Comparison of ENCODE assay signal across 6 cellular contexts in the genomic region with DNA sequence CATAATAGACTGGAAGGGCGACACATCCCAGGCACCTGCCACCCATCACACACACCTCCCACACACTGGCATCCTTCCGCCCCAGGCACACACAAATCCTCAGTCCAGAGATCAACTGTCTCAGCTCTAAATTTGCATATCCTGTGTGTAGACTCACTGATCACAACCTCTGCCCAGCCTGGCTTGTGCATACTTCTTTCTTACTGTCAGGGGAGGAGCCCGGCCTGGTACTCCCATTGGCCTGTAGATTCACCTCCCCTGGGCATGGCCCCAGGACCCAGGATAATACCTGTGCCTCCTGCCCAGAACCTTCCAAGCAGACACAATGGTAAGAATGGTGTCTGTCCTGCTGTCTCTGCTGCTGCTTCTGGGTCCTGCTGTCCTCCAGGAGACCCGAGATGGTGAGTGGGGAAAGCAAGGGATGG. TPM values are rescaled to one million over a fixed set of nuclear protein-coding genes. Genes with fewer than 3 reads are reported as not detected.
"Had no signal": no experiment of that assay in that cellular context is flagged by ENCODE, and none has a peak within 500 bp of the region (broad histone marks: within the 10 kb centered on the region; RNA-seq: fewer than 3 reads in every experiment).

No MANE protein-coding gene starts in this region.

RNA-seq across cellular contexts. Expression of gene AZGP1, which starts 4.6 kb away (rescaled TPM):
- total RNA-seq: activated CD8-positive, alpha-beta memory T cell treated with anti-CD3 and anti-CD28 coated beads for 36 hours; fibroblast of lung; myocyte had no signal

RNA-seq across cellular contexts. Expression of gene GJC3, which starts 51.0 kb away (rescaled TPM):
- total RNA-seq: fibroblast of lung, gastrocnemius medialis, myocyte, right atrium auricular region, smooth muscle cell had no signal
